ENCODE assay signal across 8 cellular contexts in the genomic region with DNA sequence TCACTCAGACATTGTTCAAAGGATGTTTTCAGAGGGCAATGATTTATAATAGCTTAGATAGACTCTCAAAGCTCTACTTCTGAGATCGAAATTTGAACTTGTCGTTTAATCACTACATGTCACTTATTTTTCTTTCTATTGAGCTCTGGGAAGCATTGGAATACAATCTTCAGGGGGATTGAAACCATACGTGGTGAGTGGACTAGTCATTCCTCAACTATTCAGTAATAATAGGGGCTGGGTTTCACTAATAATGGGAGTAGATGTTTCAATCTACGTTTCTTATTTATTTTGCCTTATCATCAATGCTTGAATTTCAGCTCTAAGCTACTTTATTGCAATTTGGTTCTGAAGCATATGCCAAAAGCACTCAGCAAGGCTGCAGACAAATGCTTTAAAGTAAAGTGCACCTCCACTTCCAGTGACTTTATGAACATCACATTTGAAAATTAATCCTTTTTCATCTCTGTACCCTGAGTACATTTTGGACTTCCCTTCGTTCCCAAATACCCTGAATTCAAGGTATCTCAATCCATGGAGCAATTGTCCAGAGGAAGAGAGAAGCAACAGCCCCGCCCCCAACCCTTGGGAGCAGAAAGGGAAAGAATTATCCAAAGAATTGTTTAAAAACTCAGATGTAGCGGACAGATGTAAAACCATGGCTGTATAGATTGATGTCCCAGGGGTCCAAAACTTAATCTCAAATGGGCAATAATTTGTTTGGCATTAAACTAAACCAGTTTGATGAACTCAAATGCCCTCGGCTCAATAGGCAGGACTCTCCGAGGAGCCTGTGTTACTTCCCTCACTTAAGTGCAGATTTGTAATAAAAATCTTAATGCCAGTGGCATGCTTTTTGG.
DNase-seq lines count a peak whose midpoint lies in the region; ATAC-seq and TF ChIP-seq lines count a peak whose summit lies in the region.

No MANE protein-coding gene starts in this region.

- H3K4me1 ChIP-seq in H9 (ENCODE audit: insufficient read depth, low read length) (peaks cover 3% of the 10 kb centered on the region), OCI-LY7 (ENCODE audit: insufficient read depth, low read length, poor library complexity, severe bottlenecking) (peaks cover 19% of the 10 kb centered on the region), mesodermal cell (ENCODE audit: control insufficient read depth, insufficient read depth, low read length, poor library complexity, severe bottlenecking) (no peaks in the 10 kb centered on the region), tibial artery (peaks cover 0 to 14% (median 8%) of the 10 kb centered on the region in 4 donors)

- H3K36me3 ChIP-seq in OCI-LY7 (ENCODE audit: insufficient read depth, low read length) (no peaks in the 10 kb centered on the region), mesodermal cell (ENCODE audit: control insufficient read depth, insufficient read depth, low read length) (no peaks in the 10 kb centered on the region), tibial artery (no peaks in the 10 kb centered on the region)

- peak overlapping the region; percentile 79 for H3K4me3 ChIP-seq in OCI-LY7 (ENCODE audit: low read depth, low read length, poor library complexity, severe bottlenecking)
- peak overlapping the region; percentile 49 to 99 (median 86) for H3K4me3 ChIP-seq in dorsolateral prefrontal cortex
- peak overlapping the region; percentile 94 for H3K4me3 ChIP-seq in mesodermal cell (ENCODE audit: extremely low read depth, insufficient read depth, low read length, poor library complexity, severe bottlenecking)
- H3K4me3 ChIP-seq in tibial artery = peak overlapping the region; percentile 68

- H3K27ac Mint-ChIP-seq in H9 = peak overlapping the region; percentile 95 to 100 (median 99)

- no peak overlapping the region for H2BK120ac ChIP-seq in H9 (ENCODE audit: low read depth, low read length, poor library complexity, severe bottlenecking)

- H3K27me3 ChIP-seq in H9 (ENCODE audit: insufficient read depth, low read length) (no peaks in the 10 kb centered on the region), dorsolateral prefrontal cortex (no peaks in the 10 kb centered on the region), tibial artery (no peaks in the 10 kb centered on the region)

- TF ChIP-seq CTCF in H9 (conservative IDR thresholded peaks at IDR 0.05) = no peak
- no peak for TF ChIP-seq CTCF in OCI-LY7 (conservative IDR thresholded peaks at IDR 0.05; ENCODE audit: low read length)
- no peak for TF ChIP-seq CTCF in dorsolateral prefrontal cortex (IDR thresholded peaks at IDR 0.05 in 54 of 56, conservative IDR thresholded peaks at IDR 0.05 in 2 of 56; ENCODE audit: low read depth in 1 of 56, partially characterized antibody in 56 of 56)
- no peak for TF ChIP-seq CTCF in tibial artery (IDR thresholded peaks at IDR 0.05)

- BruUV-seq in OCI-LY7 (replicated peaks; lab: Mats Ljungman, UMichigan) = no TSS peak

- H2AK5ac ChIP-seq in H9 (ENCODE audit: insufficient read length, low read length) = no peak overlapping the region

- H3K56ac ChIP-seq in H9 (ENCODE audit: insufficient read length, low read depth, low read length) = no peak overlapping the region

- H3K27me3 Mint-ChIP-seq in H9 (ENCODE audit: low read depth) = peaks cover 16% of the 10 kb centered on the region

- peak overlapping the region; percentile 93; the same call in 1 of the 2 replicates for H3K14ac ChIP-seq in H9 (ENCODE audit: insufficient read depth, low read length)

- no peak for ATAC-seq in GM18505 (IDR thresholded peaks at IDR 0.05; ENCODE audit: unreplicated experiment)
- no peak for ATAC-seq in GM21786 (IDR thresholded peaks at IDR 0.05; ENCODE audit: unreplicated experiment)

- TF ChIP-seq POLR2A in GM18505 (IDR thresholded peaks at IDR 0.05; ENCODE audit: borderline replicate concordance, extremely low read depth, insufficient read depth, insufficient read length) = no peak

- H2AFZ ChIP-seq in H9 (ENCODE audit: low read length) = peak overlapping the region; percentile 71
- peak overlapping the region; percentile 91 for H2AFZ ChIP-seq in OCI-LY7 (ENCODE audit: low read length)

- H2BK15ac ChIP-seq in H9 (ENCODE audit: low read depth, low read length) = no peak overlapping the region

- POLR2A ChIA-PET in OCI-LY7 (lab: Charles Lee) = interaction anchor here (0.5 to 11.6 kb wide), 29 partner anchors 9 to 1714 kb away, joined by 3 to 330 read pairs (median 4); a partner anchor contains a TSS

- H3K79me1 ChIP-seq in H9 (ENCODE audit: insufficient read depth, low read depth, low read length, poor library complexity, severe bottlenecking) = no peaks in the 10 kb centered on the region

- peak overlapping the region; percentile 95 for H3K18ac ChIP-seq in H9 (ENCODE audit: insufficient read length, low read depth, low read length)

- no peak overlapping the region for H4K5ac ChIP-seq in H9 (ENCODE audit: insufficient read length, low read depth, low read length)

- peaks cover 20 to 21% of the 10 kb centered on the region in 2 experiments for H3K4me1 Mint-ChIP-seq in H9

- peak overlapping the region; percentile 88 to 89 for H3K4me3 Mint-ChIP-seq in H9

- H3K4me2 ChIP-seq in H9 (ENCODE audit: insufficient read depth, insufficient read length, low read length) = peak overlapping the region; percentile 97
- peak overlapping the region; percentile 61 for H3K4me2 ChIP-seq in OCI-LY7 (ENCODE audit: low read length)

- H2BK5ac ChIP-seq in H9 (ENCODE audit: insufficient read length, low read length) = no peak overlapping the region

- no peak overlapping the region for H4K91ac ChIP-seq in H9 (ENCODE audit: insufficient read length, low read depth, low read length)

- H3K9me2 ChIP-seq in OCI-LY7 (ENCODE audit: insufficient read depth, low read length) = no peaks in the 10 kb centered on the region

- H3K4ac ChIP-seq in H9 (ENCODE audit: low read depth, low read length) = no peak overlapping the region; the same call in 1 of the 2 replicates

- no peak overlapping the region for H2BK20ac ChIP-seq in H9 (ENCODE audit: low read depth, low read length, poor library complexity, severe bottlenecking)

- H3K9me3 ChIP-seq in H9 (ENCODE audit: control insufficient read depth, low read depth, low read length) (no peaks in the 10 kb centered on the region), OCI-LY7 (ENCODE audit: low read length) (no peaks in the 10 kb centered on the region), mesodermal cell (ENCODE audit: control insufficient read depth, low read length) (no peaks in the 10 kb centered on the region), tibial artery (no peaks in the 10 kb centered on the region)

- H2BK12ac ChIP-seq in H9 (ENCODE audit: insufficient read length, low read depth, low read length) = no peak overlapping the region

- no peak overlapping the region for H3K23ac ChIP-seq in H9 (ENCODE audit: insufficient read length, low read depth, low read length)

- WGBS in H9 (ENCODE audit: extremely low coverage, insufficient read length, low lambda C conversion rate) = no CpG with 5 or more reads among the region's 9 CpGs
- 37 to 48% methylated on average over 4 to 7 of the region's 9 CpGs for WGBS in mesodermal cell (ENCODE audit: insufficient coverage in 2 of 2), 2 experiments

- CTCF ChIA-PET in OCI-LY7 (lab: Charles Lee; ENCODE audit: unreplicated experiment) = no interaction called here

- peaks cover 0 to under 1% (median 0%) of the 10 kb centered on the region in 3 experiments; a peak in 2 of 7 replicates for H3K36me3 Mint-ChIP-seq in H9 (ENCODE audit: insufficient read depth in 1 of 3, low read depth in 3 of 3)

- peak overlapping the region; percentile 91 for H3K9ac ChIP-seq in H9 (ENCODE audit: extremely low read depth, insufficient read length, low read length)

- H3K9me3 Mint-ChIP-seq in H9 = no peaks in the 10 kb centered on the region; a peak in 1 of 5 replicates

- H3K27ac ChIP-seq in H9 (ENCODE audit: insufficient read length, low read depth, low read length) = no peak overlapping the region
- peak overlapping the region; percentile 99 for H3K27ac ChIP-seq in OCI-LY7 (ENCODE audit: low read depth, low read length, poor library complexity, severe bottlenecking)
- peak overlapping the region; percentile 59 to 98 (median 89) for H3K27ac ChIP-seq in dorsolateral prefrontal cortex
- no peak overlapping the region for H3K27ac ChIP-seq in mesodermal cell (ENCODE audit: low read depth, low read length, severe bottlenecking)
- H3K27ac ChIP-seq in tibial artery = peak overlapping the region; percentile 85 to 99

- no peak overlapping the region for H4K8ac ChIP-seq in H9 (replicated peaks; ENCODE audit: insufficient read length, low read depth, low read length)

- DNase-seq in AG20443 (ENCODE audit: low spot score) (peak; percentile 29), H9 (no peak), OCI-LY7 (ENCODE audit: low spot score) (peak; percentile 61), dorsolateral prefrontal cortex (peak in 4 of 10 donors; percentile 41 to 61 (median 52)), tibial artery (peak in 1 of 2 donors; percentile 62)

- H3T11ph ChIP-seq in H9 (ENCODE audit: low read length) = peak overlapping the region; percentile 91

- H3K23me2 ChIP-seq in H9 (ENCODE audit: insufficient read length, low read depth, low read length, poor library complexity, severe bottlenecking) = peaks cover 12% of the 10 kb centered on the region

- intact Hi-C loops in OCI-LY7 (cut with micrococcal nuclease; ENCODE audit: unreplicated experiment) (loop anchor here (5.0 kb wide), 1 partner anchor 1712 kb away; a partner anchor contains a TSS), dorsolateral prefrontal cortex (cut with DNase I) (loop anchor here in 1 of 2 donors (5.0 to 10.0 kb wide), 2 partner anchors 42 to 50 kb away; a partner anchor contains a TSS), tibial artery (cut with DNase I; ENCODE audit: low total_unique reads) (loop anchor here (10.0 kb wide), 1 partner anchor 50 kb away; a partner anchor contains a TSS)

- no peaks in the 10 kb centered on the region; the same call in 1 of the 2 replicates for H3K79me2 ChIP-seq in H9 (ENCODE audit: insufficient read depth, low read length)
- H3K79me2 ChIP-seq in OCI-LY7 (ENCODE audit: insufficient read depth, low read depth, low read length) = 0 out of 2 replicates have a peak, but pooled peaks cover 7% of the 10 kb centered on the region

- H4K20me1 ChIP-seq in H9 (ENCODE audit: control insufficient read depth, insufficient read depth, insufficient read length) (no peaks in the 10 kb centered on the region), OCI-LY7 (ENCODE audit: insufficient read depth, low read length) (no peaks in the 10 kb centered on the region)

Comparison
In these comparisons a context has a peak if more than half of its experiments do, and no peak if none do; other contexts are left out.
1. H3K27ac ChIP-seq: peak in OCI-LY7 (single experiment), dorsolateral prefrontal cortex (59 of 59) and tibial artery (2 of 2); none in H9 (single experiment) and mesodermal cell (single experiment).
2. Peak in every context shown above with its lines, with median percentiles within 50 percentile points of each other: H3K4me3 ChIP-seq.